Comparison of ENCODE assay signal across 1 cellular context in the genomic region with DNA sequence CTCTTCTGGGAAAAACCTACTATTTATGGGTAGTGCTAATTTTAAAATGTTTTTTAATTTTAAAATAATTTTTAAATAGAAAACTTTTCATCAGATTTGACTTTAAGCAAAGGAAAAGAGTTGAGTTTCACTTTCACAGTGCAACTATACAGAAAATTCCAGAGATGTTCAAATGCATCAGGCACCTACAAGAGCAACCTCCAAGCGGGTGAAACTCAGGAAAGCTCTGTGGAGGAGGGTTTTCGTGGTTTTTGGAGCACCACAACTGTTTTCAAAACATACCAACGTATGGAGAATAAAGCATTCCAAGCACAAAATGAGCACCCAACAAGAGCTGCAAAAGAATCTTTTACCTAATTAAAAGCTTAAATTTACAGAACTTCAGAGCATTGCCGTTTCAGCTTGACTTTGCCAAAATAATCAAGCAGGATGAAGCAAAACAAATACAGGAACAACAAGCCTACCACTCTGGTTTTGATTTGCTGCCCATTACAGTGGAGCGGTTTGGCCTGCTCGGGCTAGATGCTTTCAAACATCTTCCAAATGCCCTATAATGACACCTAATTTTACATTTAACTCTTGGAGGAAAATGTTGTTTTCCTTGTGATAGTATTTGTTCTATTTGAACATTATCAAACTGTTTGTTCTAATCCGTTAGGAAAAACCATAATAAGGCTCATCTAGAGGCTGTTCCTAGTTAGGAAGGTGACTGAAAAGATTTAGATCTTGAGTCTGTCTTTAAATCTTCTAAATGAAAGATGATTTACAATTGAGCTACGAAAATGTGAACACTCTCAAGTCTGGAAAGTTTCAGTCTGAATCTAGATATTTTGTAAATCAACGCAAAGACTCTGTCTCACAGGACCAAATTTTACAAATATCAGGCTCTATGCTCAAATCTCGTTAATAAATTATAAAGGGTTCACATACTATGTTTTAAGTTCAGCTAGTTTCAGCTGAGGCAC.
TF ChIP-seq lines count a peak whose summit lies in the region.

No MANE protein-coding gene starts in this region.

TF ChIP-seq in SK-N-SH treated with all-trans-retinoic acid at 6 μM for 48 hours, 23 proteins besides CTCF, POLR2A, EP300 and RAD21 (continued from another document):
- TF ChIP-seq, protein P1, sequence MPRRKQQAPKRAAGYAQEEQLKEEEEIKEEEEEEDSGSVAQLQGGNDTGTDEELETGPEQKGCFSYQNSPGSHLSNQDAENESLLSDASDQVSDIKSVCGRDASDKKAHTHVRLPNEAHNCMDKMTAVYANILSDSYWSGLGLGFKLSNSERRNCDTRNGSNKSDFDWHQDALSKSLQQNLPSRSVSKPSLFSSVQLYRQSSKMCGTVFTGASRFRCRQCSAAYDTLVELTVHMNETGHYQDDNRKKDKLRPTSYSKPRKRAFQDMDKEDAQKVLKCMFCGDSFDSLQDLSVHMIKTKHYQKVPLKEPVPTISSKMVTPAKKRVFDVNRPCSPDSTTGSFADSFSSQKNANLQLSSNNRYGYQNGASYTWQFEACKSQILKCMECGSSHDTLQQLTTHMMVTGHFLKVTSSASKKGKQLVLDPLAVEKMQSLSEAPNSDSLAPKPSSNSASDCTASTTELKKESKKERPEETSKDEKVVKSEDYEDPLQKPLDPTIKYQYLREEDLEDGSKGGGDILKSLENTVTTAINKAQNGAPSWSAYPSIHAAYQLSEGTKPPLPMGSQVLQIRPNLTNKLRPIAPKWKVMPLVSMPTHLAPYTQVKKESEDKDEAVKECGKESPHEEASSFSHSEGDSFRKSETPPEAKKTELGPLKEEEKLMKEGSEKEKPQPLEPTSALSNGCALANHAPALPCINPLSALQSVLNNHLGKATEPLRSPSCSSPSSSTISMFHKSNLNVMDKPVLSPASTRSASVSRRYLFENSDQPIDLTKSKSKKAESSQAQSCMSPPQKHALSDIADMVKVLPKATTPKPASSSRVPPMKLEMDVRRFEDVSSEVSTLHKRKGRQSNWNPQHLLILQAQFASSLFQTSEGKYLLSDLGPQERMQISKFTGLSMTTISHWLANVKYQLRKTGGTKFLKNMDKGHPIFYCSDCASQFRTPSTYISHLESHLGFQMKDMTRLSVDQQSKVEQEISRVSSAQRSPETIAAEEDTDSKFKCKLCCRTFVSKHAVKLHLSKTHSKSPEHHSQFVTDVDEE (CRISPR knock-in tag; IDR thresholded peaks at IDR 0.05): peak; percentile 50; the same call in 1 of the 2 replicates
